In the genomic region with DNA sequence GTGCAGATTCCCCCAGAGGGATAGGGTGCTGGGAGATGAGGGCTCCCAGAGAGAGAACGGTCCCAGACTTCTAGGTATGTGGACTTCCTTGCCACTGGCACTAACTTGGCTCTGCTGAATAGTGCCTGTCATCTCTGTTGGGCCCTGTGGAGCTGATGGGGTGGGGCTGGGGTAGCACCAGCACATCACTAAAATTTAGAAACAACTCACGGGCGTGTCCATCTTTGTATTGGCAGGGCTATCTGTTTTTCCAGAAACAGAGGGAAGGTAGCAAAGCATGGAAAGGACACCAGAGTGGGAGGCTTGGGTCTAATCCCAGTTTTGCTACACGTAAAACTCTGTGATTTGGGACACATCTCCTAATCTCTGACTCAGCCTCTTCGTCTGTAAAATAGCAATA, we compare ENCODE assay signal across 9 cellular contexts. TPM values are rescaled to one million over a fixed set of nuclear protein-coding genes. Genes with fewer than 3 reads are reported as not detected.
DNase-seq lines count a peak whose midpoint lies in the region; ATAC-seq and TF ChIP-seq lines count a peak whose summit lies in the region.
"Had no signal": no experiment of that assay in that cellular context is flagged by ENCODE, and none has a peak within 500 bp of the region (broad histone marks: within the 10 kb centered on the region; RNA-seq: fewer than 3 reads in every experiment).

No MANE protein-coding gene starts in this region.

- no peak for TF ChIP-seq EP300 in suprapubic skin (IDR thresholded peaks at IDR 0.05)

- H3K36me3 ChIP-seq in SU-DHL-6 (ENCODE audit: low read length) (peaks cover 26% of the 10 kb centered on the region), right atrium auricular region (peaks cover 11% of the 10 kb centered on the region), suprapubic skin (peaks cover 10% of the 10 kb centered on the region)

- peak overlapping the region; percentile 50 for H3K9ac ChIP-seq in SU-DHL-6 (ENCODE audit: low read length)

- peaks cover 93% of the 10 kb centered on the region for H3F3A ChIP-seq in SU-DHL-6 (ENCODE audit: insufficient read depth)

- TF ChIP-seq CTCF in SU-DHL-6 (IDR thresholded peaks at IDR 0.05; ENCODE audit: insufficient read depth, low read length, poor library complexity, severe bottlenecking), result no peak
- TF ChIP-seq CTCF in right atrium auricular region (IDR thresholded peaks at IDR 0.05), result no peak
- no peak for TF ChIP-seq CTCF in suprapubic skin (IDR thresholded peaks at IDR 0.05)

- WGBS in suprapubic skin, result 21% methylated on average over 5 of the region's 5 CpGs

- ATAC-seq in GM21423 (IDR thresholded peaks at IDR 0.05; ENCODE audit: unreplicated experiment), result peak; percentile 20

- peaks cover 100% of the 10 kb centered on the region for H3K79me2 ChIP-seq in SU-DHL-6 (ENCODE audit: insufficient read depth, low read length)

- no peak for DNase-seq in right atrium auricular region (ENCODE audit: low spot score)
- peak in 1 of 2 donors; percentile 64 for DNase-seq in suprapubic skin (ENCODE audit: low spot score in 2 of 2)
- DNase-seq in epidermal melanocyte (ENCODE audit: insufficient read length, low spot score), result no peak
- no peak for DNase-seq in NCI-H1436 treated with DMSO at 0.1 percent for 48 hours (lab: John Stamatoyannopoulos, UW)
- no peak for DNase-seq in inferior parietal cortex (ENCODE audit: extremely low spot score)
- DNase-seq in NCI-H146 (lab: John Stamatoyannopoulos, UW), result no peak
- DNase-seq: NK-92 treated with Interleukin-12 subunit alpha and Interleukin-12 subunit beta, amount 100 ng/mL, for 24 hours had no signal

- H3K27me3 ChIP-seq in SU-DHL-6 (ENCODE audit: low read length), result no peaks in the 10 kb centered on the region
- H3K27me3 ChIP-seq in right atrium auricular region, result no peaks in the 10 kb centered on the region
- no peaks in the 10 kb centered on the region for H3K27me3 ChIP-seq in suprapubic skin

- peaks cover 19% of the 10 kb centered on the region for H4K20me1 ChIP-seq in SU-DHL-6 (ENCODE audit: low read depth, low read length)

- H3K27ac ChIP-seq in SU-DHL-6 (ENCODE audit: low read depth, low read length), result peak overlapping the region; percentile 91
- H3K27ac ChIP-seq in right atrium auricular region, result peak overlapping the region; percentile 78 to 80
- peak overlapping the region; percentile 84 for H3K27ac ChIP-seq in suprapubic skin

- H3K4me3 ChIP-seq in SU-DHL-6 (ENCODE audit: insufficient read depth, low read length, poor library complexity, severe bottlenecking) (peak overlapping the region; percentile 17), right atrium auricular region (no peak overlapping the region), suprapubic skin (no peak overlapping the region)

- no peak for TF ChIP-seq POLR2A in suprapubic skin (IDR thresholded peaks at IDR 0.05)

- H2AFZ ChIP-seq in SU-DHL-6 (ENCODE audit: low read depth, low read length, severe bottlenecking), result no peak overlapping the region

- H3K4me2 ChIP-seq in SU-DHL-6 (ENCODE audit: low read depth, low read length, poor library complexity, severe bottlenecking), result peak overlapping the region; percentile 91

- H3K4me1 ChIP-seq in right atrium auricular region (peaks cover 0 to 27% of the 10 kb centered on the region in 2 donors), suprapubic skin (peaks cover 59% of the 10 kb centered on the region)

- no peaks in the 10 kb centered on the region for H3K9me2 ChIP-seq in SU-DHL-6 (replicated peaks; ENCODE audit: insufficient read depth, low read length)

- H3K9me3 ChIP-seq in SU-DHL-6 (ENCODE audit: insufficient read depth, low read length) (no peaks in the 10 kb centered on the region), right atrium auricular region (no peaks in the 10 kb centered on the region), suprapubic skin (no peaks in the 10 kb centered on the region)

RNA-seq across cellular contexts. Expression of a gene that starts 25.8 kb away (rescaled TPM):
- total RNA-seq in right atrium auricular region (10 to 100 TPM; 18.7 to 33.4 TPM), suprapubic skin (10 to 100 TPM; 27.6 to 64.9 (median 35.8) TPM)
